11 cellular contexts compared by ENCODE assay signal in the genomic region with DNA sequence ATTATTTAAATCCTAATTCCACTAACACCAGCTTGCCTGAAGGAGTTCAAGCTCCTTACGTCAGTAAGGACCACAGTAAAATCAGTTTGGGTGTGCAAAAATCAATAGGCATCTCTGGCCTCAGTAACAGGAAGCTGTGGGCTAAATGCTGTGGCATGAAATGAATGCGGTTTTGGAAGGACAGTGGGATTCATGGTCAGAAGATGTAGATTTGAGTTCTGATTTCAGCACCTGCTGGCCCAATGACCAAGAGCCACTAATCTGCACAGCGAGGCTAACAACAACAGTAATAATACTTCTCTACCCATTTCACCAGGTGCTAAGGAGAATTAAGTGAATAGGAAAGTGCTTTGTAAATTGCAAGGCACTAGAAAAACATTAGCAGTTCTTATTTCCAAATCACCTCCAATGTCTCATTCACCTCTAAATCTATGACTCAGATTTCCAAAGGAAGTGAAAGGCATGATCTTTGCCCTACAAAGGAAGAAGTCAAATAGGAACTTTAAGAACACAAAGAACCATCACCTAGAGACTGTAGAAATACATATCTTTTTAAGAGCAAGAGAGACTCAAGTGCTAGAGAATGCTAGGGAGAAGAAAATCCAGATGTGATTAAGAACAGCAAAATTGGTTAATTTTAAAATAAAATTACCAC.
A peak's percentile ranks its signal among the peaks of the same experiment; 100 is the strongest.
DNase-seq lines count a peak whose midpoint lies in the region; ATAC-seq and TF ChIP-seq lines count a peak whose summit lies in the region.
"Had no signal": no experiment of that assay in that cellular context is flagged by ENCODE, and none has a peak within 500 bp of the region (broad histone marks: within the 10 kb centered on the region; RNA-seq: fewer than 3 reads in every experiment).

No MANE protein-coding gene starts in this region.

- peak overlapping the region; percentile 32 for H3K4me2 ChIP-seq in fibroblast of lung (ENCODE audit: extremely low read depth, insufficient read depth, low read length)

- 82 to 88% methylated on average over 3 of the region's 3 CpGs for WGBS in heart right ventricle, 2 donors
- 51 to 84% methylated on average over 3 of the region's 3 CpGs for WGBS in esophagus squamous epithelium, 2 donors

- peak; percentile 49 for ATAC-seq in GM18511 (IDR thresholded peaks at IDR 0.05; ENCODE audit: unreplicated experiment)
- no peak for ATAC-seq in heart right ventricle

- H3K9me3 ChIP-seq in fibroblast of lung (ENCODE audit: control insufficient read depth, insufficient read depth, low read depth, low read length) (no peaks in the 10 kb centered on the region), heart right ventricle (no peaks in the 10 kb centered on the region), esophagus squamous epithelium (no peaks in the 10 kb centered on the region)

- H3K4me1 ChIP-seq in fibroblast of lung (ENCODE audit: control insufficient read depth, extremely low read depth, insufficient read depth, low read length) (peaks cover 8% of the 10 kb centered on the region), heart right ventricle (peaks cover 0 to 49% (median 0%) of the 10 kb centered on the region in 9 donors), esophagus squamous epithelium (peaks cover 0 to 21% (median 12%) of the 10 kb centered on the region in 3 donors)

- no peaks in the 10 kb centered on the region for H4K20me1 ChIP-seq in fibroblast of lung (ENCODE audit: control insufficient read depth, extremely low read depth, insufficient read depth, low read length)

- H3K36me3 ChIP-seq in fibroblast of lung (ENCODE audit: control insufficient read depth, insufficient read depth, low read length) = no peaks in the 10 kb centered on the region
- H3K36me3 ChIP-seq in heart right ventricle = peaks cover 0 to 11% (median 0%) of the 10 kb centered on the region in 9 donors
- no peaks in the 10 kb centered on the region for H3K36me3 ChIP-seq in esophagus squamous epithelium

- TF ChIP-seq CTCF in AG10803 (conservative IDR thresholded peaks at IDR 0.05; ENCODE audit: low read length) (no peak), fibroblast of lung (conservative IDR thresholded peaks at IDR 0.05 in 1 of 2, IDR thresholded peaks at IDR 0.05 in 1 of 2; ENCODE audit: low read depth in 1 of 2, low read length in 2 of 2) (no peak), heart right ventricle (IDR thresholded peaks at IDR 0.05) (no peak), esophagus squamous epithelium (IDR thresholded peaks at IDR 0.05) (no peak)

- no peak overlapping the region for H2AFZ ChIP-seq in fibroblast of lung (ENCODE audit: low read length)

- H3K9ac ChIP-seq in fibroblast of lung (ENCODE audit: insufficient read depth, low read length) = no peak overlapping the region

- H3K27ac ChIP-seq in fibroblast of lung (ENCODE audit: insufficient read depth, low read length) (no peak overlapping the region), heart right ventricle (no peak overlapping the region), esophagus squamous epithelium (no peak overlapping the region)
- H3K27ac ChIP-seq: SK-N-MC had no signal

- H3K79me2 ChIP-seq in fibroblast of lung (ENCODE audit: control insufficient read depth, insufficient read depth, low read length) = no peaks in the 10 kb centered on the region

- H3K27me3 ChIP-seq in fibroblast of lung (ENCODE audit: control insufficient read depth, insufficient read depth, low read length) (no peaks in the 10 kb centered on the region), heart right ventricle (no peaks in the 10 kb centered on the region), esophagus squamous epithelium (no peaks in the 10 kb centered on the region)

- intact Hi-C loops in heart right ventricle (cut with DNase I) = loop anchor here in 1 of 10 donors (2.0 kb wide), 1 partner anchor 29 kb away; no protein-coding TSS in a partner anchor
- intact Hi-C loops in esophagus squamous epithelium (cut with DNase I) = no loop called here

- DNase-seq in AG10803 (ENCODE audit: low read depth) (peak; percentile 6), RPMI7951 (ENCODE audit: low read depth) (peak; percentile 63), fibroblast of lung (ENCODE audit: low read depth in 2 of 2) (peak; percentile 11 to 63), heart right ventricle (no peak), islet precursor cell (no peak), NCI-H2107 (lab: John Stamatoyannopoulos, UW) (no peak), esophagus squamous epithelium (lab: John Stamatoyannopoulos, UW) (no peak)
- DNase-seq: COR-L47, NCI-H2029 treated with DMSO at 0.1 percent for 48 hours had no signal

- TF ChIP-seq POLR2A in esophagus squamous epithelium (IDR thresholded peaks at IDR 0.05) = no peak

- H3K4me3 ChIP-seq in AG10803 (ENCODE audit: low read length) (no peak overlapping the region), fibroblast of lung (replicated peaks in 1 of 4; ENCODE audit: control extremely low read depth in 1 of 4, insufficient read depth in 1 of 4, low read depth in 3 of 4, low read length in 4 of 4) (no peak overlapping the region), heart right ventricle (no peak overlapping the region), esophagus squamous epithelium (no peak overlapping the region)
- H3K4me3 ChIP-seq: SK-N-MC had no signal

Comparison
In these comparisons a context has a peak if more than half of its experiments do, and no peak if none do; other contexts are left out.
1. DNase-seq: peak in AG10803 (single experiment), RPMI7951 (single experiment) and fibroblast of lung (2 of 2); none in heart right ventricle (0 of 2), islet precursor cell (single experiment), NCI-H2107 (single experiment) and esophagus squamous epithelium (single experiment).